ENCODE assay signal across 11 cellular contexts in the genomic region with DNA sequence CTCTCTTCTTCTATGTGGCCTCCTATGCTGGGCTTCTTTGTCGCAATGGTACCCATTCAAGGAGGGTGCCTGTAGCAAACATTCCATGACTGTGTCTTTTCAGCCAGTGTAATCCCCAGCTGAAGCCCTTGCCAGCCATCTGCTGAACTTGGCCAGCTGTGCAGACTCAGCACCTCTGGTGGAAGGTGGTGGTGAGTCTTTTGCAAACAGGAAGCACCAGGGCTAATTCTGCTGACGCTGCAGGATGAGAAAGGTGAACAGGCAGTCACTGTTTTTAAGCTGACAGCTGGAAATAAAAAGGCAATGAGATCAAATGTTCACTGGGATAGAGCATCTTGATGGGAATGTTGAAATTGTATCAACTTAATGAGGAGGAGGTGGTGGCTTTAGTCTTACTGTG.
DNase-seq lines count a peak whose midpoint lies in the region; ATAC-seq and TF ChIP-seq lines count a peak whose summit lies in the region.
"Had no signal": no experiment of that assay in that cellular context is flagged by ENCODE, and none has a peak within 500 bp of the region (broad histone marks: within the 10 kb centered on the region; RNA-seq: fewer than 3 reads in every experiment).

No MANE protein-coding gene starts in this region.

- intact Hi-C loops in activated B cell treated with CpG ODN at 0.5 μM for 24 hours (cut with micrococcal nuclease): loop anchor here (2.0 kb wide), 1 partner anchor 446 kb away; the partner anchor contains the start of gene HS3ST1

- no CpG with 5 or more reads among the region's 2 CpGs for WGBS in neuronal stem cell (ENCODE audit: extremely low coverage in 2 of 2, insufficient read length in 2 of 2, insufficient replicate concordance in 1 of 2), 2 donors

- H3K27ac ChIP-seq in neuronal stem cell (replicated peaks; ENCODE audit: low read length): no peak overlapping the region

- H3K27me3 ChIP-seq in neuronal stem cell (ENCODE audit: control insufficient read depth in 3 of 3, insufficient read depth in 3 of 3, low read depth in 1 of 3, low read length in 3 of 3): no peaks in the 10 kb centered on the region

- H3K23ac ChIP-seq in neuronal stem cell (ENCODE audit: low read depth, low read length, poor library complexity): no peak overlapping the region

- no peak overlapping the region for H3K4ac ChIP-seq in neuronal stem cell (ENCODE audit: low read length)

- H3K4me1 Mint-ChIP-seq in stimulated activated naive CD8-positive, alpha-beta T cell treated with anti-CD3 and anti-CD28 coated beads, Interleukin-15, amount 100 ng/mL, for 72 hours: peaks cover 16% of the 10 kb centered on the region
- H3K4me1 Mint-ChIP-seq in activated B cell treated with CpG ODN at 0.5 μM for 24 hours: peaks cover 24% of the 10 kb centered on the region

- H2BK120ac ChIP-seq in neuronal stem cell (ENCODE audit: low read depth, low read length): no peak overlapping the region

- H3K36me3 Mint-ChIP-seq in activated B cell treated with CpG ODN at 0.5 μM for 24 hours (ENCODE audit: low read depth): no peaks in the 10 kb centered on the region

- H2AFZ ChIP-seq in neuronal stem cell (ENCODE audit: low read length): no peak overlapping the region

- H3K9me3 Mint-ChIP-seq in stimulated activated naive CD8-positive, alpha-beta T cell treated with anti-CD3 and anti-CD28 coated beads, Interleukin-15, amount 100 ng/mL, for 72 hours: no peaks in the 10 kb centered on the region
- H3K9me3 Mint-ChIP-seq in activated B cell treated with CpG ODN at 0.5 μM for 24 hours: peaks cover 1% of the 10 kb centered on the region

- no peaks in the 10 kb centered on the region for H3K27me3 Mint-ChIP-seq in stimulated activated naive CD8-positive, alpha-beta T cell treated with anti-CD3 and anti-CD28 coated beads, Interleukin-15, amount 100 ng/mL, for 72 hours
- no peaks in the 10 kb centered on the region for H3K27me3 Mint-ChIP-seq in activated B cell treated with CpG ODN at 0.5 μM for 24 hours

- H3K27ac Mint-ChIP-seq in stimulated activated naive CD8-positive, alpha-beta T cell treated with anti-CD3 and anti-CD28 coated beads, Interleukin-15, amount 100 ng/mL, for 72 hours: no peak overlapping the region
- no peak overlapping the region for H3K27ac Mint-ChIP-seq in activated B cell treated with CpG ODN at 0.5 μM for 24 hours

- H3K9me3 ChIP-seq in neuronal stem cell (replicated peaks in 1 of 2; ENCODE audit: control insufficient read depth in 2 of 2, insufficient read depth in 1 of 2, low read depth in 1 of 2, low read length in 2 of 2): no peaks in the 10 kb centered on the region

- CTCF ChIA-PET in activated B cell treated with CpG ODN at 0.5 μM for 24 hours (lab: Charles Lee): interaction anchor here (1.0 kb wide), 1 partner anchor 441 kb away, joined by 3 read pairs; no protein-coding TSS in a partner anchor

- H3K4me2 ChIP-seq in neuronal stem cell (ENCODE audit: insufficient read depth, low read length, poor library complexity, severe bottlenecking): no peak overlapping the region

- no peak overlapping the region for H3K14ac ChIP-seq in neuronal stem cell (ENCODE audit: low read length)

- no peak for TF ChIP-seq CTCF in activated B cell treated with CpG ODN at 0.5 μM for 24 hours (IDR thresholded peaks at IDR 0.05)

- no peak for ATAC-seq in stimulated activated naive CD8-positive, alpha-beta T cell treated with anti-CD3 and anti-CD28 coated beads, Interleukin-15, Interleukin-2, amounts not matched to agents 100 U/mL and 50 U/mL, for 24 hours
- no peak for ATAC-seq in stimulated activated naive CD8-positive, alpha-beta T cell treated with anti-CD3 and anti-CD28 coated beads, Interleukin-15, amount 100 ng/mL, for 72 hours
- peak; percentile 63 for ATAC-seq in HG03108 (IDR thresholded peaks at IDR 0.05; ENCODE audit: unreplicated experiment)
- ATAC-seq in activated B cell treated with CpG ODN at 0.5 μM for 24 hours (ENCODE audit: low read depth): peak; percentile 74

- H2BK12ac ChIP-seq in neuronal stem cell (ENCODE audit: low read length): no peak overlapping the region

- no peak overlapping the region for H3K9ac ChIP-seq in neuronal stem cell (ENCODE audit: low read depth, low read length, poor library complexity)

- H3K4me3 Mint-ChIP-seq in stimulated activated naive CD8-positive, alpha-beta T cell treated with anti-CD3 and anti-CD28 coated beads, Interleukin-15, amount 100 ng/mL, for 72 hours: no peak overlapping the region
- H3K4me3 Mint-ChIP-seq in activated B cell treated with CpG ODN at 0.5 μM for 24 hours: peak overlapping the region; percentile 25

- H4K8ac ChIP-seq in neuronal stem cell (ENCODE audit: low read depth, low read length): no peak overlapping the region

- no peak overlapping the region for H2AK5ac ChIP-seq in neuronal stem cell (ENCODE audit: low read depth, low read length)

- H3K4me3 ChIP-seq in neuronal stem cell (ENCODE audit: low read length in 2 of 2): no peak overlapping the region

- POLR2A ChIA-PET in activated B cell treated with CpG ODN at 0.5 μM for 24 hours (lab: Charles Lee): interaction anchor here (1.2 kb wide), 1 partner anchor 116 kb away, joined by 4 read pairs; no protein-coding TSS in a partner anchor

- H4K91ac ChIP-seq in neuronal stem cell (ENCODE audit: low read depth, low read length, poor library complexity): no peak overlapping the region

- no peaks in the 10 kb centered on the region for H3K79me1 ChIP-seq in neuronal stem cell (ENCODE audit: low read depth, low read length)

- H3K36me3 ChIP-seq in neuronal stem cell (replicated peaks in 1 of 2; ENCODE audit: control insufficient read depth in 2 of 2, insufficient read depth in 2 of 2, low read length in 2 of 2): no peaks in the 10 kb centered on the region

- no peak overlapping the region for H2BK15ac ChIP-seq in neuronal stem cell (ENCODE audit: low read length)

- DNase-seq in stimulated activated naive CD8-positive, alpha-beta T cell treated with anti-CD3 and anti-CD28 coated beads, Interleukin-15, Interleukin-2, amounts not matched to agents 100 U/mL and 50 U/mL, for 24 hours: peak; percentile 17
- DNase-seq in stimulated activated naive CD8-positive, alpha-beta T cell treated with anti-CD3 and anti-CD28 coated beads, Interleukin-15, amount 100 ng/mL, for 72 hours: no peak
- DNase-seq in activated B cell treated with CpG ODN at 0.5 μM for 24 hours (no peak), NCI-H128 (lab: John Stamatoyannopoulos, UW; ENCODE audit: unreplicated experiment) (no peak), neuronal stem cell (ENCODE audit: low spot score) (no peak), KG1 (lab: John Stamatoyannopoulos, UW) (no peak), HCEC 1CT (no peak)
- DNase-seq: activated CD4-positive, alpha-beta T cell treated with anti-CD3 and anti-CD28 coated beads for 4 hours; NCI-H1436 treated with DMSO at 0.1 percent for 48 hours; Right ventricle myocardium superior had no signal

- peaks cover 2 to 6% of the 10 kb centered on the region in 2 donors for H3K4me1 ChIP-seq in neuronal stem cell (ENCODE audit: control insufficient read depth in 2 of 2, insufficient read depth in 1 of 2, low read depth in 1 of 2, low read length in 2 of 2)

- H3K18ac ChIP-seq in neuronal stem cell (ENCODE audit: low read length): no peak overlapping the region

- no peak overlapping the region for H2BK5ac ChIP-seq in neuronal stem cell (ENCODE audit: low read length)

Comparison
In these comparisons a context has a peak if more than half of its experiments do, and no peak if none do; other contexts are left out.
1. ATAC-seq: peak in HG03108 (single experiment) and activated B cell treated with CpG ODN at 0.5 μM for 24 hours (single experiment); none in stimulated activated naive CD8-positive, alpha-beta T cell treated with anti-CD3 and anti-CD28 coated beads, Interleukin-15, Interleukin-2, amounts not matched to agents 100 U/mL and 50 U/mL, for 24 hours (single experiment) and stimulated activated naive CD8-positive, alpha-beta T cell treated with anti-CD3 and anti-CD28 coated beads, Interleukin-15, amount 100 ng/mL, for 72 hours (single experiment).